ENCODE assay signal across 24 cellular contexts in genomic region chr3:148815316-148815715, GRCh38. TPM values are rescaled to one million over a fixed set of nuclear protein-coding genes. Genes with fewer than 3 reads are reported as not detected.
DNase-seq lines count a peak whose midpoint lies in the region; ATAC-seq and TF ChIP-seq lines count a peak whose summit lies in the region.
"Had no signal": no experiment of that assay in that cellular context is flagged by ENCODE, and none has a peak within 500 bp of the region (broad histone marks: within the 10 kb centered on the region; RNA-seq: fewer than 3 reads in every experiment).

No MANE protein-coding gene starts in this region.

- intact Hi-C loops in dorsolateral prefrontal cortex (cut with DNase I), result no loop called here
- intact Hi-C loops in CD4-positive, alpha-beta T cell (cut with DNase I, micrococcal nuclease), result no loop called here

- CTCF ChIA-PET in CD4-positive, alpha-beta T cell (lab: Charles Lee), result no interaction called here

- no peaks in the 10 kb centered on the region for H3K9me3 Mint-ChIP-seq in CD4-positive, alpha-beta T cell

- H3K27me3 Mint-ChIP-seq in CD4-positive, alpha-beta T cell, result peaks cover 12% of the 10 kb centered on the region

- H3K27ac ChIP-seq in dorsolateral prefrontal cortex (peak overlapping the region in 55 of 59 donors; percentile 3 to 89 (median 72)), substantia nigra (ENCODE audit: low read depth, low read length, poor library complexity, severe bottlenecking) (peak overlapping the region; percentile 64)
- H3K27ac ChIP-seq in CD4-positive, alpha-beta T cell (ENCODE audit: low read depth, low read length), result no peak overlapping the region
- H3K27ac ChIP-seq: C4-2B, GM23248, PC-9, SJSA1 had no signal

- no peak overlapping the region for H3K27ac Mint-ChIP-seq in CD4-positive, alpha-beta T cell

- no peak overlapping the region for H3K4me3 Mint-ChIP-seq in CD4-positive, alpha-beta T cell

- H3K36me3 Mint-ChIP-seq in CD4-positive, alpha-beta T cell (ENCODE audit: low read depth), result no peaks in the 10 kb centered on the region

- no peaks in the 10 kb centered on the region for H3K27me3 ChIP-seq in dorsolateral prefrontal cortex
- H3K27me3 ChIP-seq in CD4-positive, alpha-beta T cell (ENCODE audit: control insufficient read depth, insufficient read depth, low read length), result no peaks in the 10 kb centered on the region

- peak overlapping the region in 11 of 59 donors; percentile 0 to 41 (median 14) for H3K4me3 ChIP-seq in dorsolateral prefrontal cortex
- H3K4me3 ChIP-seq: GM23248, HAP-1, PC-9, SJSA1 had no signal

- TF ChIP-seq CTCF in dorsolateral prefrontal cortex (IDR thresholded peaks at IDR 0.05 in 54 of 56, conservative IDR thresholded peaks at IDR 0.05 in 2 of 56; ENCODE audit: low read depth in 1 of 56, partially characterized antibody in 56 of 56), result no peak
- TF ChIP-seq CTCF in CD4-positive, alpha-beta T cell (IDR thresholded peaks at IDR 0.05), result no peak

- peak; percentile 11 for DNase-seq in NCI-H510A treated with DMSO at 0.1 percent for 48 hours (lab: John Stamatoyannopoulos, UW)
- DNase-seq in NCI-H510A (lab: John Stamatoyannopoulos, UW), result no peak
- DNase-seq in SK-N-DZ (ENCODE audit: low spot score), result peak; percentile 98
- DNase-seq in dorsolateral prefrontal cortex, result no peak
- no peak for DNase-seq in substantia nigra (lab: John Stamatoyannopoulos, UW)
- no peak for DNase-seq in pons (ENCODE audit: low spot score)
- DNase-seq in D341Med (ENCODE audit: low spot score), result no peak
- DNase-seq in CD4-positive, alpha-beta T cell, result no peak
- DNase-seq: 8988T, AML-193, DMS79, GM23248, Karpas-422, MV-4-11, NCI-H1105 treated with DMSO at 0.1 percent for 48 hours, NCI-H2029 treated with DMSO at 0.1 percent for 48 hours, NCI-H2171 treated with DMSO at 0.1 percent for 48 hours, NCI-H69, PC-9 had no signal

- H3K4me1 Mint-ChIP-seq in CD4-positive, alpha-beta T cell (ENCODE audit: low read depth), result no peaks in the 10 kb centered on the region

- H3K9me3 ChIP-seq in CD4-positive, alpha-beta T cell (ENCODE audit: control insufficient read depth, low read length), result no peaks in the 10 kb centered on the region
- H3K9me3 ChIP-seq: HAP-1, SJSA1 had no signal

- POLR2A ChIA-PET in CD4-positive, alpha-beta T cell (lab: Charles Lee), result no interaction called here

- ATAC-seq in CD4-positive, alpha-beta T cell (ENCODE audit: poor library complexity), result no peak

RNA-seq across cellular contexts. Expression of gene CPB1, which starts 12.3 kb away (rescaled TPM):
- polyA plus RNA-seq in SK-N-DZ (2014; cell fraction: cytosol; rRNA removed), result not detected in 2 replicates
- polyA plus RNA-seq in SK-N-DZ (2014; cell fraction: nucleus; rRNA removed), result not detected in 2 replicates
- 1 to 10 TPM in 61 of 120 experiments, under 1 TPM in 33, not detected in 26; 0.21 to 8.7 (median 1.3) TPM for total RNA-seq in dorsolateral prefrontal cortex
- total RNA-seq in CD4-positive, alpha-beta T cell, result not detected
- total RNA-seq: GM23248, M059J, PC-9, SJSA1 had no signal
- polyA plus RNA-seq: AG04450, GM23248 had no signal

RNA-seq across cellular contexts. Expression of gene CPA3, which starts 49.8 kb away (rescaled TPM):
- 0.82 TPM in 1 of 2 replicates, not detected in the other for polyA plus RNA-seq in SK-N-DZ (2014; cell fraction: cytosol; rRNA removed)
- polyA plus RNA-seq in SK-N-DZ (2014; cell fraction: nucleus; rRNA removed), result not detected in 2 replicates
- 1 to 10 TPM in 1 of 120 experiments, under 1 TPM in 2, not detected in 117; 0.28 to 1.1 (median 0.33) TPM for total RNA-seq in dorsolateral prefrontal cortex
- not detected for total RNA-seq in CD4-positive, alpha-beta T cell
- total RNA-seq: GM23248, PC-9 had no signal
- polyA plus RNA-seq: AG04450, GM23248 had no signal

Comparison
In these comparisons a context has a peak if more than half of its experiments do, and no peak if none do; other contexts are left out.
1. DNase-seq: peak in NCI-H510A treated with DMSO at 0.1 percent for 48 hours (single experiment) and SK-N-DZ (single experiment); none in NCI-H510A (single experiment), dorsolateral prefrontal cortex (0 of 10), substantia nigra (0 of 49), pons (single experiment), D341Med (single experiment) and CD4-positive, alpha-beta T cell (0 of 10).